Comparison of ENCODE assay signal across 1 cellular context in genomic region chr3:122572940-122573412, GRCh38.
A peak's percentile ranks its signal among the peaks of the same experiment; 100 is the strongest.
TF ChIP-seq lines count a peak whose summit lies in the region.

No MANE protein-coding gene starts in this region.

TF ChIP-seq in GM12878, 131 proteins besides CTCF, POLR2A, EP300 and RAD21 (continued from another document):
- TF ChIP-seq CUX1 (IDR thresholded peaks at IDR 0.05; ENCODE audit: insufficient replicate concordance, low read depth, low read length) (peak; percentile 48), MEF2B (IDR thresholded peaks at IDR 0.05; ENCODE audit: partially characterized antibody, poor library complexity, severe bottlenecking) (peak; percentile 77), PAX5 (IDR thresholded peaks at IDR 0.05; ENCODE audit: borderline replicate concordance, low read depth, low read length) (0 out of 2 replicates have a peak, but pooled peaks have one; percentile 21), BCL11A (IDR thresholded peaks at IDR 0.05; ENCODE audit: low read depth, low read length) (peak; percentile 32; the same call in 1 of the 2 replicates), TCF12 (IDR thresholded peaks at IDR 0.05; ENCODE audit: low read depth, low read length) (peak; percentile 31; the same call in 1 of the 2 replicates), DPF2 (IDR thresholded peaks at IDR 0.05) (peak; percentile 93), FOXM1 (IDR thresholded peaks at IDR 0.05; ENCODE audit: low read depth, low read length) (no peak), SPI1 (IDR thresholded peaks at IDR 0.05; ENCODE audit: borderline replicate concordance, insufficient read depth, low read depth, low read length) (peak; percentile 97), RELB (IDR thresholded peaks at IDR 0.05; ENCODE audit: low read depth) (peak; percentile 76), NR2C1 (IDR thresholded peaks at IDR 0.05) (peak; percentile 29; the same call in 1 of the 2 replicates), RAD51 (IDR thresholded peaks at IDR 0.05) (peak; percentile 64), ATF7 (IDR thresholded peaks at IDR 0.05; ENCODE audit: low read depth) (peak; percentile 68)
TF ChIP-seq in GM12878: peak in this region for 33.
